In the genomic region with DNA sequence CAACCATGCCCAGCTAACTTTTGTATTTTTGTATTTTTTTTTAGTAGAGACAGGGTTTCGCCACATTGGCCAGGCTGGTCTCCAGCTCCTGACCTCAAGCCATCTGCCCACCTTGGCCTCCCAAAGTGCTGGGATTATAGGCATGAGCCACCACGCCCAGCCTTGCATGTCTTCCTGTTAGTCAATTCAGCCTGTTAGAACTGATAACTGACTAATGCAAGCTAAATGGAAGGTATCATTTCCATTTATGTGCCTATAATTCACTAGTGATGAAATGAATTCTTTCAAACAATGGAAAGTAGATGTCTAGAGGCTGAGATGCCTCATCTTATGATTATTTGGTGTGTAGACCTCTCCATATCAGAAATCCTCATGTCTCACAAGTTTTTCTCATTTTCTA, we compare ENCODE assay signal across 19 cellular contexts. TPM values are rescaled to one million over a fixed set of nuclear protein-coding genes. Genes with fewer than 3 reads are reported as not detected.
DNase-seq lines count a peak whose midpoint lies in the region; ATAC-seq and TF ChIP-seq lines count a peak whose summit lies in the region.
"Had no signal": no experiment of that assay in that cellular context is flagged by ENCODE, and none has a peak within 500 bp of the region (broad histone marks: within the 10 kb centered on the region; RNA-seq: fewer than 3 reads in every experiment).

No MANE protein-coding gene starts in this region.

- no peak for TF ChIP-seq CTCF in epithelial cell of esophagus (IDR thresholded peaks at IDR 0.05; ENCODE audit: insufficient read depth, low read depth, low read length, missing control alignments)
- no peak for TF ChIP-seq CTCF in osteoblast (IDR thresholded peaks at IDR 0.05; ENCODE audit: extremely low read depth, low read depth, low read length)
- TF ChIP-seq CTCF in tibial artery (IDR thresholded peaks at IDR 0.05): no peak

- no peaks in the 10 kb centered on the region for H3K27me3 Mint-ChIP-seq in T-helper 17 cell
- H3K27me3 Mint-ChIP-seq: CD4-positive, CD25-positive, alpha-beta regulatory T cell; CD8-positive, alpha-beta memory T cell had no signal

- DNase-seq in GF-D8 (lab: John Stamatoyannopoulos, UW) (peak; percentile 20), T-helper 17 cell (no peak), epithelial cell of esophagus (ENCODE audit: low read depth) (peak; percentile 55), osteoblast (ENCODE audit: insufficient read length, low spot score, missing footprints) (peak; percentile 38), left ventricle myocardium superior (no peak), tibial artery (no peak), NCI-H748 (lab: John Stamatoyannopoulos, UW; ENCODE audit: unreplicated experiment) (no peak)
- DNase-seq: ACHN; BE2C; C1 segment of cervical spinal cord; CD4-positive, CD25-positive, alpha-beta regulatory T cell; CD8-positive, alpha-beta memory T cell; COR-L47; DMS 273 treated with DMSO at 0.1 percent for 48 hours; DMS53; DND-41; EL; HCEC 1CT had no signal

- H3K9me3 ChIP-seq in T-helper 17 cell (ENCODE audit: control insufficient read depth, low read length, poor library complexity, severe bottlenecking) (no peaks in the 10 kb centered on the region), osteoblast (ENCODE audit: low read depth, low read length) (no peaks in the 10 kb centered on the region), tibial artery (no peaks in the 10 kb centered on the region)
- H3K9me3 ChIP-seq: BE2C had no signal

- H3K79me2 ChIP-seq in osteoblast (ENCODE audit: insufficient read depth, low read length): no peaks in the 10 kb centered on the region

- no peaks in the 10 kb centered on the region for H4K20me1 ChIP-seq in osteoblast (ENCODE audit: insufficient read depth, low read length)

- H3K27ac ChIP-seq in osteoblast (ENCODE audit: low read depth, low read length) (no peak overlapping the region), tibial artery (no peak overlapping the region)

- H2AFZ ChIP-seq in osteoblast (ENCODE audit: low read length): no peak overlapping the region
- H2AFZ ChIP-seq: GM23338 had no signal

- H3K36me3 Mint-ChIP-seq in T-helper 17 cell (ENCODE audit: low read depth): peaks cover 17% of the 10 kb centered on the region

- ATAC-seq in T-helper 17 cell: no peak
- ATAC-seq in left ventricle myocardium superior: no peak
- ATAC-seq: GM23338 had no signal

- peaks cover 2% of the 10 kb centered on the region for H3K4me1 Mint-ChIP-seq in T-helper 17 cell
- H3K4me1 Mint-ChIP-seq: CD8-positive, alpha-beta memory T cell; GM23338 had no signal

- H3K4me2 ChIP-seq in osteoblast (ENCODE audit: insufficient read depth, low read length): no peak overlapping the region
- H3K4me2 ChIP-seq: GM23338 had no signal

- intact Hi-C loops in left ventricle myocardium superior (cut with micrococcal nuclease) (no loop called here), tibial artery (cut with DNase I; ENCODE audit: low total_unique reads) (no loop called here)

- H3K36me3 ChIP-seq in osteoblast (ENCODE audit: insufficient read depth, low read length) (peaks cover 64% of the 10 kb centered on the region), tibial artery (peaks cover 71 to 97% (median 84%) of the 10 kb centered on the region in 3 donors)

- no peak overlapping the region for H3K4me3 Mint-ChIP-seq in T-helper 17 cell
- H3K4me3 Mint-ChIP-seq: CD4-positive, CD25-positive, alpha-beta regulatory T cell; CD8-positive, alpha-beta memory T cell; GM23338 had no signal

- H3K27ac Mint-ChIP-seq in T-helper 17 cell: peak overlapping the region; percentile 32
- H3K27ac Mint-ChIP-seq: GM23338 had no signal

- H3K27me3 ChIP-seq in osteoblast (ENCODE audit: insufficient read depth, low read length) (no peaks in the 10 kb centered on the region), tibial artery (no peaks in the 10 kb centered on the region)
- H3K27me3 ChIP-seq: BE2C had no signal

- H3K4me3 ChIP-seq in epithelial cell of esophagus (ENCODE audit: low read length): no peak overlapping the region
- no peak overlapping the region for H3K4me3 ChIP-seq in osteoblast (ENCODE audit: insufficient read depth, low read length)
- H3K4me3 ChIP-seq in tibial artery: no peak overlapping the region
- H3K4me3 ChIP-seq: GM23338 had no signal

- H3K4me1 ChIP-seq in osteoblast (ENCODE audit: insufficient read depth, low read length) (no peaks in the 10 kb centered on the region), tibial artery (no peaks in the 10 kb centered on the region)
- H3K4me1 ChIP-seq: BE2C had no signal

RNA-seq across cellular contexts. Expression of a gene that starts 37.3 kb away (rescaled TPM):
- total RNA-seq in T-helper 17 cell: 10 to 100 TPM; 22.8 to 31.0 TPM
- 28.2 and 29.8 TPM in 2 replicates for total RNA-seq in osteoblast
- total RNA-seq in left ventricle myocardium superior: 11.4 TPM

Comparison
In these comparisons a context has a peak if more than half of its experiments do, and no peak if none do; other contexts are left out.
1. DNase-seq: peak in GF-D8 (single experiment), epithelial cell of esophagus (single experiment) and osteoblast (single experiment); none in T-helper 17 cell (0 of 3), left ventricle myocardium superior (single experiment), tibial artery (0 of 2) and NCI-H748 (single experiment).